Comparison of ENCODE assay signal across 11 cellular contexts in genomic region chr5:172646716-172647285, GRCh38. TPM values are rescaled to one million over a fixed set of nuclear protein-coding genes. Genes with fewer than 3 reads are reported as not detected.
A peak's percentile ranks its signal among the peaks of the same experiment; 100 is the strongest.
DNase-seq lines count a peak whose midpoint lies in the region; ATAC-seq and TF ChIP-seq lines count a peak whose summit lies in the region.
"Had no signal": no experiment of that assay in that cellular context is flagged by ENCODE, and none has a peak within 500 bp of the region (broad histone marks: within the 10 kb centered on the region; RNA-seq: fewer than 3 reads in every experiment).

No MANE protein-coding gene starts in this region.

- 0 out of 2 replicates have a peak, but pooled peaks have one; percentile 9 for TF ChIP-seq CTCF in HFFc6 (IDR thresholded peaks at IDR 0.05)
- TF ChIP-seq CTCF in colonic mucosa (IDR thresholded peaks at IDR 0.05), result peak; percentile 33
- no peak for TF ChIP-seq CTCF in GM13976 (IDR thresholded peaks at IDR 0.05; ENCODE audit: borderline replicate concordance, control extremely low read depth, extremely low read depth, insufficient read depth, missing control alignments)
- TF ChIP-seq CTCF in ascending aorta (IDR thresholded peaks at IDR 0.05), result peak in 1 of 3 experiments; percentile 27

- H3K9ac ChIP-seq in colonic mucosa (ENCODE audit: low read depth in 2 of 2, low read length in 2 of 2), result peak overlapping the region in 1 of 2 donors; percentile 57

- peaks cover 4% of the 10 kb centered on the region for H3K27me3 Mint-ChIP-seq in HFFc6 (ENCODE audit: insufficient read depth)
- H3K27me3 Mint-ChIP-seq in effector memory CD8-positive, alpha-beta T cell, result peaks cover 12 to 22% of the 10 kb centered on the region in 2 donors

- H3K36me3 Mint-ChIP-seq in HFFc6 (ENCODE audit: low read depth), result no peaks in the 10 kb centered on the region; the same call in none of the 2 replicates
- H3K36me3 Mint-ChIP-seq in effector memory CD8-positive, alpha-beta T cell (ENCODE audit: insufficient read depth), result no peaks in the 10 kb centered on the region
- H3K36me3 Mint-ChIP-seq: naive B cell had no signal

- no peak overlapping the region for H3K4me3 ChIP-seq in colonic mucosa
- H3K4me3 ChIP-seq in ascending aorta, result no peak overlapping the region
- H3K4me3 ChIP-seq: dorsolateral prefrontal cortex had no signal

- in situ Hi-C loops in GM13976 (cut with MboI; ENCODE audit: low sequenced_read_pairs, unreplicated experiment), result no loop called here

- peaks cover 16% of the 10 kb centered on the region for H3K4me1 Mint-ChIP-seq in HFFc6 (ENCODE audit: low read depth)
- peaks cover 0 to 3% of the 10 kb centered on the region in 2 donors for H3K4me1 Mint-ChIP-seq in effector memory CD8-positive, alpha-beta T cell (ENCODE audit: low read depth in 2 of 2)

- intact Hi-C loops in colonic mucosa (cut with DNase I) (no loop called here), ascending aorta (cut with DNase I) (loop anchor here (10.0 kb wide), 1 partner anchor 48 kb away; no protein-coding TSS in a partner anchor)

- no peaks in the 10 kb centered on the region for H3K9me3 Mint-ChIP-seq in HFFc6
- H3K9me3 Mint-ChIP-seq in effector memory CD8-positive, alpha-beta T cell, result no peaks in the 10 kb centered on the region

- ATAC-seq in effector memory CD8-positive, alpha-beta T cell (replicated peaks), result no peak

- H3K36me3 ChIP-seq in colonic mucosa (no peaks in the 10 kb centered on the region), ascending aorta (no peaks in the 10 kb centered on the region)

- peak; percentile 90 for DNase-seq in 8988T
- no peak for DNase-seq in HFFc6
- peak; percentile 49 for DNase-seq in colonic mucosa
- DNase-seq in medulla oblongata (ENCODE audit: extremely low spot score), result peak; percentile 23
- DNase-seq in GM13976 (ENCODE audit: low spot score), result no peak
- DNase-seq in effector memory CD8-positive, alpha-beta T cell, result no peak
- no peak for DNase-seq in ascending aorta (ENCODE audit: low spot score in 2 of 2)
- DNase-seq in DMS153 (lab: John Stamatoyannopoulos, UW), result no peak
- DNase-seq: COR-L47, dorsolateral prefrontal cortex, naive B cell had no signal

- H3K4me1 ChIP-seq in colonic mucosa, result peaks cover 24% of the 10 kb centered on the region
- no peaks in the 10 kb centered on the region for H3K4me1 ChIP-seq in ascending aorta

- H3K27me3 ChIP-seq in colonic mucosa (no peaks in the 10 kb centered on the region), ascending aorta (no peaks in the 10 kb centered on the region)
- H3K27me3 ChIP-seq: dorsolateral prefrontal cortex had no signal

- H3K27ac Mint-ChIP-seq in HFFc6, result no peak overlapping the region
- no peak overlapping the region for H3K27ac Mint-ChIP-seq in effector memory CD8-positive, alpha-beta T cell
- H3K27ac Mint-ChIP-seq: naive B cell had no signal

- H3K9me3 ChIP-seq in colonic mucosa (no peaks in the 10 kb centered on the region), ascending aorta (no peaks in the 10 kb centered on the region)

- H3K27ac ChIP-seq in colonic mucosa (peak overlapping the region; percentile 14), ascending aorta (peak overlapping the region in 1 of 2 donors; percentile 6)

- no peak overlapping the region for H3K4me3 Mint-ChIP-seq in HFFc6
- no peak overlapping the region for H3K4me3 Mint-ChIP-seq in effector memory CD8-positive, alpha-beta T cell
- H3K4me3 Mint-ChIP-seq: naive B cell had no signal

RNA-seq across cellular contexts. Expression of gene NEURL1B, which starts 5.7 kb away (rescaled TPM):
- total RNA-seq in HFFc6 (2021; fragmentation: NEBNext Ultra II Directional; extraction: Animal tissue kit (Norgen Biotek cat#: 25700)), result 1 to 10 TPM; 2.0 to 8.6 (median 7.1) TPM
- total RNA-seq in colonic mucosa (10 to 100 TPM; 61.6 to 99.9 TPM), ascending aorta (131 TPM)

Comparison
In these comparisons a context has a peak if more than half of its experiments do, and no peak if none do; other contexts are left out.
1. DNase-seq: peak in 8988T (single experiment), colonic mucosa (single experiment) and medulla oblongata (single experiment); none in HFFc6 (single experiment), GM13976 (single experiment), effector memory CD8-positive, alpha-beta T cell (0 of 3), ascending aorta (0 of 2) and DMS153 (single experiment).
2. RNA of gene NEURL1B, which starts 5.7 kb away (total RNA-seq): 131 TPM in ascending aorta (single experiment) and 61.6 to 99.9 TPM in colonic mucosa; 2.0 to 8.6 TPM in HFFc6; every median in the first group is over 4 times any median in the second.